8 cellular contexts compared by ENCODE assay signal in the genomic region with DNA sequence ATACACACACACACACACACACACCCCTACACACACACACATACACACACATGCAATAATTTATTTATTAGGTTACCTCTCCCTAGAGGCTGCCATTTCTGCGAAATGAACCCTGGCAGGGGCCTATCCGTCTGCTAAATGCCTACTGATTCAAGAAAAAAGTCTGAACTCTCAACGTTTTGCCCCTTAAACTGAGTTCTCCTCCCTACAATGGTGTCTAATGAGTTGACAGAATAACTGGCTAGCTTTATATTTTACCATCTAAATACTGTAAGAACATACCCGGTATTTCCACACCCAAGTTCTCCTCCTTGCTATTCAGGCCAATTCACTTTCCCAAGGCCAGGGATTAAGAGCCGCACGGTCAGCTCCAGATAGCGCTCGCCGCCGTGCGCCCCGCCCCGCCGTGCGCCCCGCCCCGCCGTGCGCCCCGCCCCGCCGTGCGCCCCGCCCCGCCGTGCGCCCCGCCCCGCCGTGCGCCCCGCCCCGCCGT. TPM values are rescaled to one million over a fixed set of nuclear protein-coding genes. Genes with fewer than 3 reads are reported as not detected.
DNase-seq lines count a peak whose midpoint lies in the region; ATAC-seq and TF ChIP-seq lines count a peak whose summit lies in the region.

No MANE protein-coding gene starts in this region.

- no peak for TF ChIP-seq POLR2A in Peyer's patch (IDR thresholded peaks at IDR 0.05)

- H3K4me1 ChIP-seq in Peyer's patch: peaks cover 0 to 10% (median 2%) of the 10 kb centered on the region in 4 donors

- H3K27me3 ChIP-seq in Peyer's patch: no peaks in the 10 kb centered on the region

- H3K9me3 ChIP-seq in Peyer's patch: no peaks in the 10 kb centered on the region

- H3K4me3 ChIP-seq in Peyer's patch (peak overlapping the region in 3 of 4 donors; percentile 23 to 40 (median 34)), choroid plexus epithelial cell (ENCODE audit: low read depth, low read length) (peak overlapping the region; percentile 20)

- peak overlapping the region in 2 of 4 donors; percentile 69 to 96 for H3K27ac ChIP-seq in Peyer's patch

- TF ChIP-seq CTCF in Peyer's patch (IDR thresholded peaks at IDR 0.05) (no peak), choroid plexus epithelial cell (conservative IDR thresholded peaks at IDR 0.05; ENCODE audit: low read depth, low read length) (no peak)

- ATAC-seq in GM21381 (IDR thresholded peaks at IDR 0.05; ENCODE audit: unreplicated experiment) (peak; percentile 52), HG03521 (IDR thresholded peaks at IDR 0.05; ENCODE audit: unreplicated experiment) (peak; percentile 51), left lobe of liver (peak; percentile 84)

- DNase-seq in NCI-H1092 treated with DMSO at 0.1 percent for 48 hours (lab: John Stamatoyannopoulos, UW) (peak; percentile 45), NCI-H1092 (lab: John Stamatoyannopoulos, UW) (no peak), Peyer's patch (peak in 1 of 3 donors; percentile 65), choroid plexus epithelial cell (ENCODE audit: low read depth) (peak; percentile 69), left lobe of liver (ENCODE audit: low spot score) (no peak), superior temporal gyrus (ENCODE audit: extremely low spot score) (peak; percentile 53)

- no peaks in the 10 kb centered on the region for H3K36me3 ChIP-seq in Peyer's patch

RNA-seq across cellular contexts. Expression of a gene that starts 0.3 kb away (rescaled TPM):
- 100 to 1,000 TPM in 1 of 4 donors, 10 to 100 TPM in 3; 49.0 to 158 (median 73.4) TPM for total RNA-seq in Peyer's patch
- 12.7 TPM for total RNA-seq in left lobe of liver

RNA-seq across cellular contexts. Expression of a gene that starts 46.2 kb away (rescaled TPM):
- total RNA-seq in Peyer's patch (10 to 100 TPM; 20.3 to 46.4 (median 28.4) TPM), left lobe of liver (18.0 TPM)

Comparison
In these comparisons a context has a peak if more than half of its experiments do, and no peak if none do; other contexts are left out.
1. DNase-seq: peak in NCI-H1092 treated with DMSO at 0.1 percent for 48 hours (single experiment), choroid plexus epithelial cell (single experiment) and superior temporal gyrus (single experiment); none in NCI-H1092 (single experiment) and left lobe of liver (single experiment).
2. Peak in every context shown above with its lines, with median percentiles within 50 percentile points of each other: ATAC-seq.